27 cellular contexts compared by ENCODE assay signal in the genomic region with DNA sequence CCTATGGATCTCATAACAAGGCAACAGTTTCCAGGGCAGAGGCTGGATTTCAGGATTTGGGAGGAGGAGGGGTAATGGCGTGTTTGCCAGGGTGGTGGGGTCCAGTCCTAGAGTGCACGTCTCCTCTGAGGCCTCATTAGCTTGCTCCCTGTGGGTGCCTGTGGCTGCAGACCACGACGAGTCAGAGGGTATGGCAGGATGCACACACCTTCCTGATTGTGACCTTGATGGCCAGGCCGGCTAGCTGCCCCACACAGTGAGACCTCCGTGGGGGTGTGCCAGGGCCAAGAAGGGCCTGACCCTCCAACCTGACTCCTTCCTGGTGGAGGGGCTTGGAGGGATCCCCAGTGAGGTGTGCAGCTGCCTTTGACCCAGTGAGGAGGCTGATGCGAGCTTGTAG. TPM values are rescaled to one million over a fixed set of nuclear protein-coding genes. Genes with fewer than 3 reads are reported as not detected.
DNase-seq lines count a peak whose midpoint lies in the region; ATAC-seq, FAIRE-seq and TF ChIP-seq lines count a peak whose summit lies in the region.
"Had no signal": no experiment of that assay in that cellular context is flagged by ENCODE, and none has a peak within 500 bp of the region (broad histone marks: within the 10 kb centered on the region; RNA-seq: fewer than 3 reads in every experiment).

No MANE protein-coding gene starts in this region.

- peaks cover 2% of the 10 kb centered on the region for H3K9me1 ChIP-seq in keratinocyte (ENCODE audit: control insufficient read depth, extremely low read depth, insufficient read depth, low read length)

- H3K36me3 ChIP-seq in keratinocyte (ENCODE audit: control insufficient read depth in 2 of 2, extremely low read depth in 1 of 2, insufficient read depth in 2 of 2, low read length in 2 of 2) (no peaks in the 10 kb centered on the region), neuronal stem cell (replicated peaks in 1 of 2; ENCODE audit: control insufficient read depth in 2 of 2, insufficient read depth in 2 of 2, low read length in 2 of 2) (no peaks in the 10 kb centered on the region)
- H3K36me3 ChIP-seq: BE2C, HAP-1 had no signal

- H3K9ac ChIP-seq in keratinocyte (ENCODE audit: control insufficient read depth, extremely low read depth, insufficient read depth, low read length) (no peak overlapping the region), neuronal stem cell (ENCODE audit: low read depth, low read length, poor library complexity) (no peak overlapping the region)
- H3K9ac ChIP-seq: KMS-11 had no signal

- TF ChIP-seq CTCF in keratinocyte (optimal IDR thresholded peaks at IDR 0.05 in 1 of 3, IDR thresholded peaks at IDR 0.05 in 1 of 3, conservative IDR thresholded peaks at IDR 0.05 in 1 of 3; ENCODE audit: extremely low read depth in 1 of 3, insufficient read depth in 2 of 3, low read length in 3 of 3): no peak

- H3K36me3 Mint-ChIP-seq in T-cell: no peaks in the 10 kb centered on the region
- H3K36me3 Mint-ChIP-seq: CD8-positive, alpha-beta memory T cell had no signal

- H3K4me1 ChIP-seq in right cardiac atrium (ENCODE audit: control insufficient read depth, insufficient read depth, low read length): no peaks in the 10 kb centered on the region
- H3K4me1 ChIP-seq in keratinocyte (ENCODE audit: control insufficient read depth, extremely low read depth, insufficient read depth, low read length): peaks cover 14% of the 10 kb centered on the region
- peaks cover 24 to 33% of the 10 kb centered on the region in 2 donors for H3K4me1 ChIP-seq in neuronal stem cell (ENCODE audit: control insufficient read depth in 2 of 2, insufficient read depth in 1 of 2, low read depth in 1 of 2, low read length in 2 of 2)

- no peak overlapping the region for H3K4ac ChIP-seq in neuronal stem cell (ENCODE audit: low read length)

- H3K14ac ChIP-seq in neuronal stem cell (ENCODE audit: low read length): peak overlapping the region; percentile 82

- H3K4me3 Mint-ChIP-seq in T-cell: no peak overlapping the region
- H3K4me3 Mint-ChIP-seq: CD14-positive monocyte; CD8-positive, alpha-beta memory T cell had no signal

- CTCF ChIA-PET in T-cell (lab: Charles Lee): no interaction called here

- H3K27ac ChIP-seq in right cardiac atrium (ENCODE audit: low read length): no peak overlapping the region
- no peak overlapping the region for H3K27ac ChIP-seq in keratinocyte (ENCODE audit: control insufficient read depth, insufficient read depth, low read length)
- H3K27ac ChIP-seq in neuronal stem cell (replicated peaks; ENCODE audit: low read length): no peak overlapping the region
- H3K27ac ChIP-seq: 22Rv1, KMS-11, RWPE1 had no signal

- H2AFZ ChIP-seq in keratinocyte (ENCODE audit: control insufficient read depth, low read length): no peak overlapping the region
- no peak overlapping the region for H2AFZ ChIP-seq in neuronal stem cell (ENCODE audit: low read length)

- H3K27ac Mint-ChIP-seq in T-cell: no peak overlapping the region

- no peak for ATAC-seq in right cardiac atrium
- ATAC-seq in left ventricle myocardium superior: no peak
- ATAC-seq in T-cell (replicated peaks in 1 of 4): no peak
- no peak for ATAC-seq in HG02840 (IDR thresholded peaks at IDR 0.05; ENCODE audit: low FRiP score, unreplicated experiment)
- ATAC-seq: Panc1 had no signal

- FAIRE-seq in keratinocyte (lab: Jason Lieb, UNC): no peak
- FAIRE-seq: GM12892 had no signal

- H3K27me3 ChIP-seq in right cardiac atrium (ENCODE audit: control insufficient read depth, insufficient read depth): no peaks in the 10 kb centered on the region
- peaks cover 43% of the 10 kb centered on the region for H3K27me3 ChIP-seq in keratinocyte (ENCODE audit: control insufficient read depth, extremely low read depth, insufficient read depth, low read length)
- peaks cover 4 to 53% (median 19%) of the 10 kb centered on the region in 3 experiments for H3K27me3 ChIP-seq in neuronal stem cell (ENCODE audit: control insufficient read depth in 3 of 3, insufficient read depth in 3 of 3, low read depth in 1 of 3, low read length in 3 of 3)

- DNase-seq in right cardiac atrium: peak in 2 of 3 donors; percentile 48 to 56
- DNase-seq in left ventricle myocardium superior: no peak
- no peak for DNase-seq in keratinocyte (ENCODE audit: low read depth, low spot score)
- no peak for DNase-seq in neuronal stem cell (ENCODE audit: low spot score)
- DNase-seq in GDM1 (lab: John Stamatoyannopoulos, UW): no peak
- no peak for DNase-seq in NOMO-1 treated with DMSO at 0.1 percent for 48 hours (lab: John Stamatoyannopoulos, UW; ENCODE audit: unreplicated experiment)
- no peak for DNase-seq in T-cell
- DNase-seq: BE2C; Calu3; CD8-positive, alpha-beta memory T cell; DMS79 treated with DMSO at 0.1 percent for 48 hours; MM.1S; NCI-H1694; NCI-H2029 treated with DMSO at 0.1 percent for 48 hours; NCI-H526 treated with DMSO at 0.1 percent for 48 hours; SHP77 treated with DMSO at 0.1 percent for 48 hours had no signal

- H3K9me3 Mint-ChIP-seq in T-cell: no peaks in the 10 kb centered on the region
- H3K9me3 Mint-ChIP-seq: CD8-positive, alpha-beta memory T cell; IgD-negative memory B cell had no signal

- 57% methylated on average over 7 of the region's 7 CpGs for WGBS in right cardiac atrium
- WGBS in neuronal stem cell (ENCODE audit: extremely low coverage in 2 of 2, insufficient read length in 2 of 2, insufficient replicate concordance in 1 of 2), 2 donors: no CpG with 5 or more reads among the region's 7 CpGs

- H3K4me2 ChIP-seq in keratinocyte (ENCODE audit: control insufficient read depth, extremely low read depth, insufficient read depth, low read depth, low read length): peak overlapping the region; percentile 62
- no peak overlapping the region for H3K4me2 ChIP-seq in neuronal stem cell (ENCODE audit: insufficient read depth, low read length, poor library complexity, severe bottlenecking)
- H3K4me2 ChIP-seq: KMS-11 had no signal

- H4K20me1 ChIP-seq in keratinocyte (ENCODE audit: control insufficient read depth, extremely low read depth, insufficient read depth, low read length): no peaks in the 10 kb centered on the region

- peaks cover 2 to 12% (median 6%) of the 10 kb centered on the region in 3 donors for H3K4me1 Mint-ChIP-seq in T-cell

- H2BK12ac ChIP-seq in neuronal stem cell (ENCODE audit: low read length): no peak overlapping the region

- H4K91ac ChIP-seq in neuronal stem cell (ENCODE audit: low read depth, low read length, poor library complexity): no peak overlapping the region

- POLR2A ChIA-PET in T-cell (lab: Charles Lee): no interaction called here

- no peak overlapping the region for H2BK120ac ChIP-seq in neuronal stem cell (ENCODE audit: low read depth, low read length)

- peak overlapping the region; percentile 73 for H3K23ac ChIP-seq in neuronal stem cell (ENCODE audit: low read depth, low read length, poor library complexity)

- no peaks in the 10 kb centered on the region for H3K79me2 ChIP-seq in keratinocyte (ENCODE audit: control insufficient read depth, insufficient read depth, low read length)

- H3K18ac ChIP-seq in neuronal stem cell (ENCODE audit: low read length): peak overlapping the region; percentile 71

- intact Hi-C loops in right cardiac atrium (cut with DNase I): no loop called here
- intact Hi-C loops in left ventricle myocardium superior (cut with micrococcal nuclease): no loop called here

- H3K79me1 ChIP-seq in neuronal stem cell (ENCODE audit: low read depth, low read length): peaks cover 10% of the 10 kb centered on the region

- dilution Hi-C loops in keratinocyte (cut with MboI; ENCODE audit: extremely low pct_ligation_motif_present, low sequenced_read_pairs): no loop called here

- no peaks in the 10 kb centered on the region for H3K9me3 ChIP-seq in right cardiac atrium (ENCODE audit: control insufficient read depth, low read length)
- H3K9me3 ChIP-seq in keratinocyte (ENCODE audit: control insufficient read depth, low read depth, low read length): no peaks in the 10 kb centered on the region
- peaks cover 0 to 2% of the 10 kb centered on the region in 2 donors for H3K9me3 ChIP-seq in neuronal stem cell (replicated peaks in 1 of 2; ENCODE audit: control insufficient read depth in 2 of 2, insufficient read depth in 1 of 2, low read depth in 1 of 2, low read length in 2 of 2)
- H3K9me3 ChIP-seq: BE2C, HAP-1 had no signal

- H3K4me3 ChIP-seq in right cardiac atrium (ENCODE audit: low read length) (no peak overlapping the region), keratinocyte (ENCODE audit: control insufficient read depth in 2 of 3, extremely low read depth in 1 of 3, insufficient read depth in 2 of 3, low read depth in 1 of 3, low read length in 3 of 3) (peak overlapping the region in 1 of 3 experiments; percentile 20), neuronal stem cell (ENCODE audit: low read length in 2 of 2) (no peak overlapping the region)
- H3K4me3 ChIP-seq: HAP-1 had no signal

- peak overlapping the region; percentile 98 for H2AK5ac ChIP-seq in neuronal stem cell (ENCODE audit: low read depth, low read length)

- peak overlapping the region; percentile 65 for H4K8ac ChIP-seq in neuronal stem cell (ENCODE audit: low read depth, low read length)

- peak overlapping the region; percentile 45 for H2BK15ac ChIP-seq in neuronal stem cell (ENCODE audit: low read length)

- peak overlapping the region; percentile 60 for H2BK5ac ChIP-seq in neuronal stem cell (ENCODE audit: low read length)

- peaks cover 13 to 34% of the 10 kb centered on the region in 2 donors for H3K27me3 Mint-ChIP-seq in T-cell

RNA-seq across cellular contexts. Expression of gene SMTNL2, which starts 4.0 kb away (rescaled TPM):
- 10 to 100 TPM; 10.7 to 20.8 (median 14.2) TPM for total RNA-seq in right cardiac atrium
- polyA plus RNA-seq in right cardiac atrium: 5.8 TPM
- total RNA-seq in left ventricle myocardium superior: 47.4 TPM
- polyA plus RNA-seq in keratinocyte: not detected in 3 replicates
- polyA plus RNA-seq in keratinocyte (2011; ENCODE audit: low read depth): not detected
- polyA plus RNA-seq in keratinocyte (2011; cell fraction: cytosol; rRNA removed): not detected in 2 replicates
- not detected in 2 replicates for polyA plus RNA-seq in keratinocyte (2011; cell fraction: nucleus; rRNA removed)
- not detected in 2 replicates for polyA plus RNA-seq in keratinocyte (2012; ENCODE audit: low replicate concordance)
- polyA minus RNA-seq in keratinocyte: not detected in 3 replicates
- polyA minus RNA-seq in keratinocyte (2011; cell fraction: cytosol; rRNA and poly(A)+ RNA removed): not detected
- not detected in 2 replicates for polyA minus RNA-seq in keratinocyte (2011; cell fraction: nucleus; rRNA and poly(A)+ RNA removed)
- polyA plus RNA-seq in neuronal stem cell (2013, experiment 1 of 2): 8.7 TPM
- polyA plus RNA-seq in neuronal stem cell (2013, experiment 2 of 2): 9.0 TPM
- not detected for total RNA-seq in T-cell
- total RNA-seq: Calu3; CD8-positive, alpha-beta memory T cell; OCI-LY7 had no signal
- polyA plus RNA-seq: CD8-positive, alpha-beta memory T cell; IgD-negative memory B cell had no signal

RNA-seq across cellular contexts. Expression of gene GGT6, which starts 19.9 kb away (rescaled TPM):
- total RNA-seq in right cardiac atrium (not detected), left ventricle myocardium superior (0.22 TPM), T-cell (not detected)
- polyA plus RNA-seq in right cardiac atrium (not detected), keratinocyte (0.69 to 1.4 TPM (median 0.93 TPM) in 3 replicates)
- polyA plus RNA-seq in keratinocyte (2011; ENCODE audit: low read depth): 5.4 TPM
- 0.66 and 0.68 TPM in 2 replicates for polyA plus RNA-seq in keratinocyte (2011; cell fraction: cytosol; rRNA removed)
- 1.7 TPM in 2 replicates for polyA plus RNA-seq in keratinocyte (2011; cell fraction: nucleus; rRNA removed)
- polyA plus RNA-seq in keratinocyte (2012; ENCODE audit: low replicate concordance): 0.71 and 11.8 TPM in 2 replicates
- 0.69 to 1.1 TPM (median 0.90 TPM) in 3 replicates for polyA minus RNA-seq in keratinocyte
- polyA minus RNA-seq in keratinocyte (2011; cell fraction: cytosol; rRNA and poly(A)+ RNA removed): 1.9 TPM
- polyA minus RNA-seq in keratinocyte (2011; cell fraction: nucleus; rRNA and poly(A)+ RNA removed): 2.9 and 3.0 TPM in 2 replicates
- polyA plus RNA-seq in neuronal stem cell (2013, experiment 1 of 2): not detected
- polyA plus RNA-seq in neuronal stem cell (2013, experiment 2 of 2): not detected
- total RNA-seq: CD8-positive, alpha-beta memory T cell; NCI-H460; OCI-LY7 had no signal
- polyA plus RNA-seq: CD14-positive monocyte; CD8-positive, alpha-beta memory T cell; IgD-negative memory B cell had no signal

RNA-seq across cellular contexts. Expression of gene MYBBP1A, which starts 25.1 kb away (rescaled TPM):
- total RNA-seq in right cardiac atrium (10 to 100 TPM; 18.4 to 28.5 (median 23.1) TPM), left ventricle myocardium superior (18.5 TPM), T-cell (100 to 1,000 TPM in 1 of 5 donors, 10 to 100 TPM in 4; 57.0 to 102 (median 94.2) TPM)
- polyA plus RNA-seq in right cardiac atrium (15.9 TPM), keratinocyte (20.0 to 39.8 TPM (median 20.5 TPM) in 3 replicates)
- 12.2 TPM for polyA plus RNA-seq in keratinocyte (2011; ENCODE audit: low read depth)
- polyA plus RNA-seq in keratinocyte (2011; cell fraction: cytosol; rRNA removed): 10.7 and 21.5 TPM in 2 replicates
- polyA plus RNA-seq in keratinocyte (2011; cell fraction: nucleus; rRNA removed): 76.7 and 95.3 TPM in 2 replicates
- polyA plus RNA-seq in keratinocyte (2012; ENCODE audit: low replicate concordance): 33.7 and 47.9 TPM in 2 replicates
- 26.7 to 91.1 TPM (median 40.3 TPM) in 3 replicates for polyA minus RNA-seq in keratinocyte
- polyA minus RNA-seq in keratinocyte (2011; cell fraction: cytosol; rRNA and poly(A)+ RNA removed): 43.2 TPM
- polyA minus RNA-seq in keratinocyte (2011; cell fraction: nucleus; rRNA and poly(A)+ RNA removed): 72.0 and 73.2 TPM in 2 replicates
- 15.0 TPM for polyA plus RNA-seq in neuronal stem cell (2013, experiment 1 of 2)
- 14.9 TPM for polyA plus RNA-seq in neuronal stem cell (2013, experiment 2 of 2)

Comparison
In these comparisons a context has a peak if more than half of its experiments do, and no peak if none do; other contexts are left out.
1. DNase-seq: peak in right cardiac atrium (2 of 3); none in left ventricle myocardium superior (single experiment), keratinocyte (single experiment), neuronal stem cell (single experiment), GDM1 (single experiment), NOMO-1 treated with DMSO at 0.1 percent for 48 hours (single experiment) and T-cell (0 of 34).
2. RNA of gene SMTNL2, which starts 4.0 kb away (total RNA-seq): 47.4 TPM in left ventricle myocardium superior (single experiment) and 10.7 to 20.8 TPM in right cardiac atrium; not detected in T-cell; every median in the first group is over 4 times any median in the second.